Comparison of ENCODE assay signal across 11 cellular contexts in genomic region chr1:226370144-226370923, GRCh38. TPM values are rescaled to one million over a fixed set of nuclear protein-coding genes. Genes with fewer than 3 reads are reported as not detected.
DNase-seq lines count a peak whose midpoint lies in the region; ATAC-seq, FAIRE-seq and TF ChIP-seq lines count a peak whose summit lies in the region.
"Had no signal": no experiment of that assay in that cellular context is flagged by ENCODE, and none has a peak within 500 bp of the region (broad histone marks: within the 10 kb centered on the region; RNA-seq: fewer than 3 reads in every experiment).

No MANE protein-coding gene starts in this region.

- peak; percentile 92 for FAIRE-seq in GM18507 (lab: Jason Lieb, UNC)

- peak; percentile 49 for DNase-seq in GM18507 (ENCODE audit: extremely low spot score, insufficient read length, low read depth)
- DNase-seq in glomerular visceral epithelial cell (ENCODE audit: extremely low spot score), result peak; percentile 26
- DNase-seq in uterus, result no peak
- DNase-seq in MM.1S, result no peak
- no peak for DNase-seq in Ammon's horn (ENCODE audit: low spot score)
- DNase-seq in lower lobe of right lung, result no peak
- DNase-seq: activated CD4-positive, alpha-beta T cell treated with anti-CD3 and anti-CD28 coated beads, Interleukin-2, amount 10 ng/mL, durations not matched to agents 24 days and 14 days; dermis blood vessel endothelial cell; SIG-M5 had no signal

- H3K4me1 ChIP-seq in uterus (no peaks in the 10 kb centered on the region), MM.1S (ENCODE audit: low read length) (no peaks in the 10 kb centered on the region), lower lobe of right lung (no peaks in the 10 kb centered on the region)

- H3K4me2 ChIP-seq in MM.1S (ENCODE audit: low read depth, low read length), result no peak overlapping the region

- intact Hi-C loops in uterus (cut with DNase I; ENCODE audit: low total_unique reads) (no loop called here), lower lobe of right lung (cut with DNase I) (no loop called here)

- no peak overlapping the region for H2AFZ ChIP-seq in MM.1S (ENCODE audit: low read length)

- H3K36me3 ChIP-seq in uterus (no peaks in the 10 kb centered on the region), MM.1S (replicated peaks; ENCODE audit: insufficient read depth, low read length) (peaks cover 73% of the 10 kb centered on the region), lower lobe of right lung (peaks cover 100% of the 10 kb centered on the region)

- TF ChIP-seq POLR2A in uterus (IDR thresholded peaks at IDR 0.05), result no peak

- H3K79me2 ChIP-seq in MM.1S (ENCODE audit: low read length), result peaks cover 72% of the 10 kb centered on the region

- no peaks in the 10 kb centered on the region; the same call in none of the 2 replicates for H3F3A ChIP-seq in MM.1S (ENCODE audit: insufficient read depth, low read length)

- no peaks in the 10 kb centered on the region for H3K27me3 ChIP-seq in uterus
- no peaks in the 10 kb centered on the region for H3K27me3 ChIP-seq in MM.1S (replicated peaks; ENCODE audit: insufficient read depth, low read length)
- no peaks in the 10 kb centered on the region for H3K27me3 ChIP-seq in lower lobe of right lung (ENCODE audit: low read depth)

- no peak overlapping the region for H3K4me3 ChIP-seq in uterus
- no peak overlapping the region for H3K4me3 ChIP-seq in MM.1S (ENCODE audit: low read length)
- no peak overlapping the region for H3K4me3 ChIP-seq in lower lobe of right lung

- H3K27ac ChIP-seq in uterus (no peak overlapping the region), MM.1S (ENCODE audit: low read length) (no peak overlapping the region), lower lobe of right lung (no peak overlapping the region)

- TF ChIP-seq CTCF in uterus (IDR thresholded peaks at IDR 0.05) (no peak), MM.1S (IDR thresholded peaks at IDR 0.05; ENCODE audit: low read length) (no peak), lower lobe of right lung (IDR thresholded peaks at IDR 0.05) (no peak)

- 0 out of 2 replicates have a peak, but pooled peaks cover 6% of the 10 kb centered on the region for H4K20me1 ChIP-seq in MM.1S (ENCODE audit: insufficient read depth, low read length)

- H3K9me3 ChIP-seq in uterus (no peaks in the 10 kb centered on the region), MM.1S (replicated peaks; ENCODE audit: insufficient read depth, low read length) (no peaks in the 10 kb centered on the region), lower lobe of right lung (no peaks in the 10 kb centered on the region)

- H3K9ac ChIP-seq in MM.1S (ENCODE audit: low read length), result no peak overlapping the region

- ATAC-seq in GM19455 (IDR thresholded peaks at IDR 0.05; ENCODE audit: unreplicated experiment) (peak; percentile 64), HG03060 (IDR thresholded peaks at IDR 0.05; ENCODE audit: low read depth, unreplicated experiment) (peak; percentile 52), lower lobe of right lung (no peak)

- no peaks in the 10 kb centered on the region for H3K9me2 ChIP-seq in MM.1S (replicated peaks; ENCODE audit: insufficient read depth, low read length)

RNA-seq across cellular contexts. Expression of gene PARP1, which starts 37.6 kb away (rescaled TPM):
- total RNA-seq in uterus (100 to 1,000 TPM in 1 of 4 donors, 10 to 100 TPM in 3; 17.1 to 147 (median 33.8) TPM), lower lobe of right lung (59.2 TPM)

Comparison
In these comparisons a context has a peak if more than half of its experiments do, and no peak if none do; other contexts are left out.
1. DNase-seq: peak in GM18507 (single experiment) and glomerular visceral epithelial cell (single experiment); none in uterus (0 of 2), MM.1S (single experiment), Ammon's horn (single experiment) and lower lobe of right lung (single experiment).
2. ATAC-seq: peak in GM19455 (single experiment) and HG03060 (single experiment); none in lower lobe of right lung (0 of 2).